15 cellular contexts compared by ENCODE assay signal in the genomic region with DNA sequence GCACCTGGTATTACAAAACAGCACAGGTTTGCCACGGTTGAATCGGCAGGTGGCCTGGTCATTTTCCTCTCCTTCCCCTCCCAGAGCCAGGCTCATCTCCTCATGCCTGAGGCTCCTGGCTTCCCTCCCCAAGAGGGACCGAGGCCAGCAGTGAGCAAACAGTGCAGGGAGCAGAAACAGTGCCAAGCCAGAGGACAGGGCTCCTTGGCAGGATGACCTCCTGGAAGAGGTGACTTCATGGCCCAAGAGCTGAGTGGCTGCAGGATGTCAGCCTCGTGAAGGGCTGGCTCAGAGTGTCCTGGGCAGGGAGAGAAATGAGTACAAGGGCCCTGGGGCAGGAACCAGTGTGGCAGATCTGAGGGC. TPM values are rescaled to one million over a fixed set of nuclear protein-coding genes. Genes with fewer than 3 reads are reported as not detected.
DNase-seq lines count a peak whose midpoint lies in the region; ATAC-seq and TF ChIP-seq lines count a peak whose summit lies in the region.
"Had no signal": no experiment of that assay in that cellular context is flagged by ENCODE, and none has a peak within 500 bp of the region (broad histone marks: within the 10 kb centered on the region; RNA-seq: fewer than 3 reads in every experiment).

No MANE protein-coding gene starts in this region.

- no peaks in the 10 kb centered on the region for H3K27me3 Mint-ChIP-seq in MCF 10A (ENCODE audit: insufficient read depth, unreplicated experiment)

- H3K4me1 Mint-ChIP-seq in MCF 10A (ENCODE audit: insufficient read depth, unreplicated experiment): peaks cover 45% of the 10 kb centered on the region

- H3K36me3 Mint-ChIP-seq in MCF 10A (ENCODE audit: insufficient read depth, unreplicated experiment): peaks cover 7% of the 10 kb centered on the region

- no peak for ATAC-seq in HG03097 (IDR thresholded peaks at IDR 0.05; ENCODE audit: low FRiP score, unreplicated experiment)
- ATAC-seq: left colon had no signal

- intact Hi-C loops in MCF 10A (cut with micrococcal nuclease): no loop called here

- CTCF ChIA-PET in MCF 10A (lab: Yijun Ruan, JAX): interaction anchor here (0.6 to 0.9 kb wide), 3 partner anchors 17 to 152 kb away, joined by 3 to 4 read pairs (median 3); no protein-coding TSS in a partner anchor

- H3K4me3 ChIP-seq in LNCaP clone FGC (ENCODE audit: low read depth, low read length): no peak overlapping the region

- no TSS peak for BruUV-seq in MCF 10A (replicated peaks; lab: Mats Ljungman, UMichigan)

- peak overlapping the region; percentile 8 for H3K27ac Mint-ChIP-seq in MCF 10A (ENCODE audit: low read depth, unreplicated experiment)
- H3K27ac Mint-ChIP-seq: T-helper 2 cell treated with Interferon-gamma antibody and Interleukin-4, amounts not matched to agents 5 μg/mL and 100 μg/mL, for 36 hours had no signal

- TF ChIP-seq CTCF in LNCaP clone FGC (IDR thresholded peaks at IDR 0.05; ENCODE audit: control insufficient read depth, extremely low read depth, insufficient read depth) (no peak), MCF 10A (IDR thresholded peaks at IDR 0.05; ENCODE audit: unreplicated experiment) (no peak)

- H3K4me3 Mint-ChIP-seq in MCF 10A (ENCODE audit: unreplicated experiment): peak overlapping the region; percentile 17
- H3K4me3 Mint-ChIP-seq: T-helper 2 cell treated with Interferon-gamma antibody and Interleukin-4, amounts not matched to agents 5 μg/mL and 100 μg/mL, for 36 hours had no signal

- peaks cover 4% of the 10 kb centered on the region for H3K9me3 Mint-ChIP-seq in MCF 10A (ENCODE audit: unreplicated experiment)
- H3K9me3 Mint-ChIP-seq: T-helper 2 cell treated with Interferon-gamma antibody and Interleukin-4, amounts not matched to agents 5 μg/mL and 100 μg/mL, for 36 hours had no signal

- POLR2A ChIA-PET in MCF 10A (lab: Yijun Ruan, JAX): interaction anchor here (0.6 to 1.6 kb wide), 8 partner anchors 11 to 1257 kb away, joined by 3 to 5 read pairs (median 3); a partner anchor contains a TSS

- peak in 8 of 14 donors; percentile 12 to 88 (median 36) for DNase-seq in C1 segment of cervical spinal cord (lab: John Stamatoyannopoulos, UW)
- peak; percentile 92 for DNase-seq in LNCaP clone FGC (ENCODE audit: low read depth)
- DNase-seq in MCF 10A (ENCODE audit: unreplicated experiment): peak; percentile 58
- DNase-seq in medulla oblongata (ENCODE audit: extremely low spot score): peak; percentile 55
- no peak for DNase-seq in NCI-H526 (lab: John Stamatoyannopoulos, UW)
- DNase-seq in HPDE6-E6E7 (ENCODE audit: extremely low spot score): no peak
- no peak for DNase-seq in stimulated activated CD4-positive, alpha-beta T cell treated with anti-CD3 and anti-CD28 coated beads, Interleukin-2, amount 100 ng/mL, for 24 hours
- DNase-seq: activated CD4-positive, CD25-positive, alpha-beta regulatory T cell treated with anti-CD3 and anti-CD28 coated beads, Interleukin-2, amount 50 U/mL, for 72 hours; activated effector memory CD4-positive, alpha-beta T cell treated with Interleukin-2 at 50 U/mL for 16 hours; COR-L47; Karpas-422; left colon; NCI-H1694 treated with DMSO at 0.1 percent for 48 hours had no signal

RNA-seq across cellular contexts. Expression of a gene that starts 22.8 kb away (rescaled TPM):
- total RNA-seq in MCF 10A (2022): 78.4 and 78.8 TPM in 2 replicates

RNA-seq across cellular contexts. Expression of a gene that starts 44.6 kb away (rescaled TPM):
- total RNA-seq in MCF 10A (2022): 37.1 and 44.1 TPM in 2 replicates

Comparison
In these comparisons a context has a peak if more than half of its experiments do, and no peak if none do; other contexts are left out.
1. DNase-seq: peak in C1 segment of cervical spinal cord (8 of 14), LNCaP clone FGC (single experiment), MCF 10A (single experiment) and medulla oblongata (single experiment); none in NCI-H526 (0 of 2), HPDE6-E6E7 (single experiment) and stimulated activated CD4-positive, alpha-beta T cell treated with anti-CD3 and anti-CD28 coated beads, Interleukin-2, amount 100 ng/mL, for 24 hours (0 of 2).